In the genomic region with DNA sequence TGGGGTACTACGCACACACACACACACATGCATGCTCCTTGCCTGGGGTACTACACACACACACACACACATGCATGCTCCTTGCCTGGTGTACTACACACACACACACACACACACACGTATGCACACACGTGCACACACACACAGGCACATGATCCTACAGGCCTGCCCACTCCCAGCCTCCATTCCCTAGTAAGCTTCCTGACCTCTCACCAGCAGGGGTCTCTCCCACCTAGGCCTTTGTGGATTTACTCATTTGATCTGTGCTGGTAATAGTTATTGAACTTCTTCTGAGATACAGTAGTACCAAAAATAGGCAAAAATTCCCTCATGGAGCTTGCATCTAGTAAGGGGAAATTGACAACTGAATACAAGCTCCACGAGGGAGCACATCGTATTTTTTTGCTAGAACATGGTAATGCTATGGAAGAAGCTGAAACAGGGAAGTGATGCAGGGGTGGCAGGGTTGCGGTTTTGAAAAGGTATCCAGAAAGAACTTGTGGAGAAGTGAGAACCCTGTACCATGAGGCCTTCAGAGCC, we compare ENCODE assay signal across 8 cellular contexts. TPM values are rescaled to one million over a fixed set of nuclear protein-coding genes. Genes with fewer than 3 reads are reported as not detected.
DNase-seq lines count a peak whose midpoint lies in the region; ATAC-seq, FAIRE-seq and TF ChIP-seq lines count a peak whose summit lies in the region.

No MANE protein-coding gene starts in this region.

- TF ChIP-seq POLR2A in H54 (IDR thresholded peaks at IDR 0.05; ENCODE audit: low read depth, low read length): no peak

- FAIRE-seq in urothelium cell line (lab: Jason Lieb, UNC) (peak; percentile 96), H54 (lab: Jason Lieb, UNC) (no peak)

- H3K27me3 ChIP-seq in brain microvascular endothelial cell (replicated peaks) (no peaks in the 10 kb centered on the region), left lung (no peaks in the 10 kb centered on the region)

- H3K4me3 ChIP-seq in brain microvascular endothelial cell (ENCODE audit: low read depth, low read length) (no peak overlapping the region), left lung (no peak overlapping the region)

- in situ Hi-C loops in brain microvascular endothelial cell (cut with HindIII; ENCODE audit: low pct_ligation_motif_present, low sequenced_read_pairs): no loop called here

- no peak overlapping the region for H3K27ac ChIP-seq in brain microvascular endothelial cell
- peak overlapping the region in 1 of 2 donors; percentile 0 for H3K27ac ChIP-seq in left lung

- DNase-seq in activated gamma-delta T cell treated with Interleukin-2 at 50 U/mL for 16 hours (peak; percentile 36), activated gamma-delta T cell (lab: John Stamatoyannopoulos, UW) (no peak), NCI-H82 treated with DMSO at 0.1 percent for 48 hours (lab: John Stamatoyannopoulos, UW; ENCODE audit: unreplicated experiment) (peak; percentile 34), brain microvascular endothelial cell (peak; percentile 45), left lung (no peak), urothelium cell line (ENCODE audit: low spot score) (no peak), H54 (ENCODE audit: insufficient read length, low spot score) (no peak)

- peak; percentile 77 for ATAC-seq in left lung
- ATAC-seq in GM19467 (IDR thresholded peaks at IDR 0.05; ENCODE audit: unreplicated experiment): no peak

- no peaks in the 10 kb centered on the region for H3K36me3 ChIP-seq in brain microvascular endothelial cell (replicated peaks)
- H3K36me3 ChIP-seq in left lung: no peaks in the 10 kb centered on the region

- intact Hi-C loops in left lung (cut with DNase I): loop anchor here in 1 of 2 donors (5.0 kb wide), 1 partner anchor 166 kb away; no protein-coding TSS in a partner anchor

- no peaks in the 10 kb centered on the region for H3K9me3 ChIP-seq in left lung

- peaks cover 0 to 13% of the 10 kb centered on the region in 2 donors for H3K4me1 ChIP-seq in left lung

- TF ChIP-seq CTCF in brain microvascular endothelial cell (IDR thresholded peaks at IDR 0.05; ENCODE audit: low read depth, low read length, missing control alignments) (peak; percentile 75), left lung (IDR thresholded peaks at IDR 0.05) (peak; percentile 27 to 48)

RNA-seq across cellular contexts. Expression of a gene that starts 19.1 kb away (rescaled TPM):
- 10 to 100 TPM in 1 of 2 donors, 1 to 10 TPM in 1; 7.1 to 10.6 TPM for total RNA-seq in left lung

RNA-seq across cellular contexts. Expression of a gene that starts 19.2 kb away (rescaled TPM):
- total RNA-seq in left lung: 10 to 100 TPM; 62.5 to 63.2 TPM

RNA-seq across cellular contexts. Expression of a gene that starts 26.8 kb away (rescaled TPM):
- total RNA-seq in left lung: 10 to 100 TPM; 24.1 to 33.7 TPM

Comparison
In these comparisons a context has a peak if more than half of its experiments do, and no peak if none do; other contexts are left out.
1. DNase-seq: peak in activated gamma-delta T cell treated with Interleukin-2 at 50 U/mL for 16 hours (single experiment), NCI-H82 treated with DMSO at 0.1 percent for 48 hours (single experiment) and brain microvascular endothelial cell (single experiment); none in activated gamma-delta T cell (single experiment), left lung (0 of 2), urothelium cell line (single experiment) and H54 (single experiment).